In the genomic region with DNA sequence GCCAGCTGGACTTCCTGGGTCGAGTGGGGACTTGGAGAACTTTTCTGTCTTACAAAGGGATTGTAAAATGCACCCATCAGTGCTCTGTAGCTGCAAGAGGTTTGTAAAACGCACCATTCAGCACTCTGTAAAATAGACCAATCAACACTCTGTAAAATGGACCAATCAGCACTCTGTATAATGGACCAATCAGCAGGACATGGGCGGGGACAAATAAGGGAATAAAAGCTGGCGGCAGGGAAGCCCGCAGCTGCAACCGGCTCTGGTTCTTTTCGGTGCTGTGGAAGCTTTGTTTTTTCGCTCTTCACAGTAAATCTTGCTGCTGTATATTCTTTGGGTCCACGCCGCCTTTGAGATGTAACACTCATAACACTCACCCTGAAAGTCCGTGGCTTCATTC, we compare ENCODE assay signal across 6 cellular contexts.
"Had no signal": no experiment of that assay in that cellular context is flagged by ENCODE, and none has a peak within 500 bp of the region (broad histone marks: within the 10 kb centered on the region; RNA-seq: fewer than 3 reads in every experiment).

No MANE protein-coding gene starts in this region.

- H2AFZ ChIP-seq: GM23248 had no signal

- H3K4me3 ChIP-seq: GM23248 had no signal

- H3K9ac ChIP-seq: GM23248 had no signal

- DNase-seq: GM23248, GOT3, H7, HCEC 1CT, IMR-90, KBM-7 had no signal

- H3K27ac ChIP-seq: GM23248 had no signal
